8 cellular contexts compared by ENCODE assay signal in genomic region chr2:36672199-36672598, GRCh38. TPM values are rescaled to one million over a fixed set of nuclear protein-coding genes. Genes with fewer than 3 reads are reported as not detected.
DNase-seq lines count a peak whose midpoint lies in the region; ATAC-seq, FAIRE-seq and TF ChIP-seq lines count a peak whose summit lies in the region.

No MANE protein-coding gene starts in this region.

- DNase-seq in DMS53 (lab: John Stamatoyannopoulos, UW), result peak; percentile 37
- no peak for DNase-seq in DMS53 treated with DMSO at 0.1 percent for 48 hours (lab: John Stamatoyannopoulos, UW; ENCODE audit: unreplicated experiment)
- peak; percentile 10 for DNase-seq in NCI-H69 (lab: John Stamatoyannopoulos, UW)
- no peak for DNase-seq in psoas muscle
- DNase-seq in stimulated activated naive CD4-positive, alpha-beta T cell treated with Interleukin-2 at 50 U/mL for 16 hours (lab: John Stamatoyannopoulos, UW), result no peak
- DNase-seq in hypothalamus (lab: John Stamatoyannopoulos, UW), result no peak
- DNase-seq in uterus, result no peak

- no peak overlapping the region for H3K4me3 ChIP-seq in psoas muscle
- H3K4me3 ChIP-seq in uterus, result no peak overlapping the region

- no peak overlapping the region for H3K27ac ChIP-seq in psoas muscle
- no peak overlapping the region for H3K27ac ChIP-seq in uterus

- intact Hi-C loops in psoas muscle (cut with DNase I), result no loop called here
- intact Hi-C loops in uterus (cut with DNase I; ENCODE audit: low total_unique reads), result no loop called here

- peak in 3 of 4 donors; percentile 54 to 76 (median 69) for ATAC-seq in psoas muscle

- H3K9me3 ChIP-seq in psoas muscle, result no peaks in the 10 kb centered on the region
- H3K9me3 ChIP-seq in uterus, result no peaks in the 10 kb centered on the region

- H3K36me3 ChIP-seq in psoas muscle (ENCODE audit: insufficient read depth in 1 of 2, low read depth in 1 of 2), result no peaks in the 10 kb centered on the region
- no peaks in the 10 kb centered on the region for H3K36me3 ChIP-seq in uterus

- TF ChIP-seq CTCF in psoas muscle (IDR thresholded peaks at IDR 0.05) (peak; percentile 62), uterus (IDR thresholded peaks at IDR 0.05) (peak in 1 of 4 experiments; percentile 3)

- H3K4me1 ChIP-seq in psoas muscle (peaks cover 4% of the 10 kb centered on the region), uterus (no peaks in the 10 kb centered on the region)

- WGBS in psoas muscle, 3 donors, result 40 to 55% (median 45%) methylated on average over 1 of the region's 1 CpG

- peak; percentile 54 for FAIRE-seq in endometrium (lab: Jason Lieb, UNC)

- H3K27me3 ChIP-seq in psoas muscle (ENCODE audit: insufficient read depth in 3 of 3, low read length in 2 of 3) (no peaks in the 10 kb centered on the region), uterus (no peaks in the 10 kb centered on the region)

- TF ChIP-seq POLR2A in uterus (IDR thresholded peaks at IDR 0.05), result no peak

RNA-seq across cellular contexts. Expression of gene VIT, which starts 24.3 kb away (rescaled TPM):
- total RNA-seq in psoas muscle, result 1 to 10 TPM; 1.2 to 8.5 (median 2.9) TPM
- 1 to 10 TPM; 4.5 to 8.4 (median 4.5) TPM for polyA plus RNA-seq in psoas muscle
- 1 to 10 TPM in 3 of 4 donors, under 1 TPM in 1; 0.26 to 6.2 (median 2.8) TPM for total RNA-seq in uterus

Comparison
In these comparisons a context has a peak if more than half of its experiments do, and no peak if none do; other contexts are left out.
1. DNase-seq: peak in DMS53 (single experiment) and NCI-H69 (single experiment); none in DMS53 treated with DMSO at 0.1 percent for 48 hours (single experiment), psoas muscle (0 of 2), stimulated activated naive CD4-positive, alpha-beta T cell treated with Interleukin-2 at 50 U/mL for 16 hours (single experiment), hypothalamus (0 of 51) and uterus (0 of 2).